Comparison of ENCODE assay signal across 17 cellular contexts in the genomic region with DNA sequence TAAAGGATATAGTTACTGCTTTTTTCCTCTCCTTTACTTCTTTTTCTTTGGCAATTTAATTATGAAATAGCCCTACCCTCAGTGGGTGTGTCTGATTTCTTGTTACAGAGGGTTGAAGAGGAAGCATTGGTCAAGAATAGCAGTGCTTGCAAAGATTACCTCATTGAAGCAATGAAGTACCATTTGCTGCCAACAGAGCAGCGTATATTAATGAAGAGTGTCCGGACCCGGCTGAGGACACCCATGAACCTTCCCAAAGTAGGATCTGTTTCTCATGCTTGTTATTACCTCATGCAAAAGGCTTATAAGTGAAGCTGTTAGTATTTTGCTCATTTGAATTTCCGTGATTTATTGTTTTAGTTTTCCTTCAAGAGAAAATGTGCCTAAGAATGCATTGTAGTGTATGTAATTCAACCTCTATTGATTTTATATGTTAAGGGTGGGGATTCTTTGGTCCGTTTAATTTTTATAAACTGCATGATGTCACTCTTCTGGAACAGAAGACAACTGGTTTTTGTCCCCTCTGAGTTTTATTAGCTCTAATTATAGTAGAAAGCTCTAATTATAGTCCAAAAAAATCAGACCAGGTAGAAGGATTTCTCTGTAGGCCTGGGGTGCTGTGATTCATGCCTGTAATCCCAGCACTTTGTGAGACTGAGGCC. TPM values are rescaled to one million over a fixed set of nuclear protein-coding genes. Genes with fewer than 3 reads are reported as not detected.
DNase-seq lines count a peak whose midpoint lies in the region; ATAC-seq and TF ChIP-seq lines count a peak whose summit lies in the region.
"Had no signal": no experiment of that assay in that cellular context is flagged by ENCODE, and none has a peak within 500 bp of the region (broad histone marks: within the 10 kb centered on the region; RNA-seq: fewer than 3 reads in every experiment).

No MANE protein-coding gene starts in this region.

- ATAC-seq in left colon = peak; percentile 46
- no peak for ATAC-seq in GM18498 (IDR thresholded peaks at IDR 0.05; ENCODE audit: unreplicated experiment)
- no peak for ATAC-seq in GM18868 (IDR thresholded peaks at IDR 0.05; ENCODE audit: unreplicated experiment)

- no peaks in the 10 kb centered on the region for H3K9me3 Mint-ChIP-seq in chondrocyte (ENCODE audit: low read depth)
- H3K9me3 Mint-ChIP-seq: activated naive CD4-positive, alpha-beta T cell treated with anti-CD3 and anti-CD28 coated beads, Interleukin-2, amount 50 U/mL, for 24 hours; neural progenitor cell had no signal

- H3K36me3 Mint-ChIP-seq in chondrocyte (ENCODE audit: low read depth) = peaks cover 11% of the 10 kb centered on the region

- peak; percentile 4 for DNase-seq in DMS53 (lab: John Stamatoyannopoulos, UW)
- DNase-seq in DMS53 treated with DMSO at 0.1 percent for 48 hours (lab: John Stamatoyannopoulos, UW; ENCODE audit: unreplicated experiment) = no peak
- DNase-seq in CD1c-positive myeloid dendritic cell (ENCODE audit: extremely low spot score) = peak; percentile 57
- DNase-seq in NCI-H146 treated with DMSO at 0.1 percent for 48 hours (lab: John Stamatoyannopoulos, UW; ENCODE audit: unreplicated experiment) = peak; percentile 5
- no peak for DNase-seq in left colon
- no peak for DNase-seq in chondrocyte (ENCODE audit: low spot score)
- DNase-seq: 8988T; activated CD4-positive, alpha-beta T cell treated with anti-CD3 and anti-CD28 coated beads, Interleukin-2, amount 50 U/mL, for 48 hours; activated T-cell treated with anti-CD3 and anti-CD28 coated beads, Interleukin-2, amount 50 U/mL, for 1 hour; BE2C; DMS153; foreskin fibroblast; NCI-H774 had no signal

- H3K4me1 Mint-ChIP-seq in chondrocyte (ENCODE audit: low read depth) = peaks cover 11% of the 10 kb centered on the region

- intact Hi-C loops in left colon (cut with DNase I, micrococcal nuclease) = no loop called here

- no peak overlapping the region for H3K4me3 Mint-ChIP-seq in chondrocyte (ENCODE audit: unreplicated experiment)
- H3K4me3 Mint-ChIP-seq: activated naive CD4-positive, alpha-beta T cell treated with anti-CD3 and anti-CD28 coated beads, Interleukin-2, amount 50 U/mL, for 24 hours; neural progenitor cell had no signal

- no peak for TF ChIP-seq CTCF in chondrocyte (IDR thresholded peaks at IDR 0.05)

- H3K27ac Mint-ChIP-seq in chondrocyte (ENCODE audit: unreplicated experiment) = no peak overlapping the region
- H3K27ac Mint-ChIP-seq: activated naive CD4-positive, alpha-beta T cell treated with anti-CD3 and anti-CD28 coated beads, Interleukin-2, amount 50 U/mL, for 24 hours; neural progenitor cell had no signal

- H3K27me3 Mint-ChIP-seq in chondrocyte (ENCODE audit: low read depth) = no peaks in the 10 kb centered on the region
- H3K27me3 Mint-ChIP-seq: activated naive CD4-positive, alpha-beta T cell treated with anti-CD3 and anti-CD28 coated beads, Interleukin-2, amount 50 U/mL, for 24 hours had no signal

RNA-seq across cellular contexts. Expression of gene MSMO1, which starts 27.9 kb away (rescaled TPM):
- total RNA-seq in left colon = 100 to 1,000 TPM in 1 of 2 donors, 10 to 100 TPM in 1; 98.7 to 195 TPM
- 82.8 to 83.3 TPM (median 83.3 TPM) in 3 replicates for total RNA-seq in chondrocyte

Comparison
In these comparisons a context has a peak if more than half of its experiments do, and no peak if none do; other contexts are left out.
1. DNase-seq: peak in DMS53 (single experiment), CD1c-positive myeloid dendritic cell (single experiment) and NCI-H146 treated with DMSO at 0.1 percent for 48 hours (single experiment); none in DMS53 treated with DMSO at 0.1 percent for 48 hours (single experiment), left colon (0 of 2) and chondrocyte (single experiment).